24 cellular contexts compared by ENCODE assay signal in the genomic region with DNA sequence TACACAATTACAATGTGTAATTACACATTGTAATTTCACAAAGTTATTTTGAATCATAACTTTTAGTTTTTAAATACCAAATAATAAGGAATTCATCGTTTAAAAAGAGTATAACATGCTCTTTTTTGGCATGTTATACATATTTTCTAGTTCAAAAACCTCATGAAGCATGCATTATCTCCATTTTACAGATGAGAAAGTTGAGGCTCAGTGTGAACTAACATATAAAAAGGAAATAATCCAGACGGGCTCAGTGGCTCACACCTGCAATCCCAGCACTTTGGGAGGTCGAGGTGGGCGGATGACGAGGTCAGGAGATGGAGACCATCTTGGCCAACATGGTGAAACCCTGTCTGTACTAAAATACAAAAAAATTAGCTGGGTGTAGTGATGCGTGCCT.
"Had no signal": no experiment of that assay in that cellular context is flagged by ENCODE, and none has a peak within 500 bp of the region (broad histone marks: within the 10 kb centered on the region; RNA-seq: fewer than 3 reads in every experiment).

No MANE protein-coding gene starts in this region.

- H3K36me3 Mint-ChIP-seq: mesothelial cell of epicardium; naive B cell; naive thymus-derived CD8-positive, alpha-beta T cell had no signal

- H3K4me1 ChIP-seq: gastrocnemius medialis, left lung, lower lobe of right lung had no signal

- H3K4me1 Mint-ChIP-seq: naive thymus-derived CD8-positive, alpha-beta T cell had no signal

- H3K27me3 Mint-ChIP-seq: effector memory CD8-positive, alpha-beta T cell; naive B cell; naive thymus-derived CD8-positive, alpha-beta T cell had no signal

- H3K4me3 ChIP-seq: coronary artery, esophagus squamous epithelium, gastrocnemius medialis, heart right ventricle, left lung, lower lobe of right lung, mucosa of descending colon had no signal

- H3K4me3 Mint-ChIP-seq: effector memory CD8-positive, alpha-beta T cell; endodermal cell; mesothelial cell of epicardium; naive B cell; naive thymus-derived CD8-positive, alpha-beta T cell had no signal

- H3K9me3 Mint-ChIP-seq: endodermal cell; mesothelial cell of epicardium; naive B cell; naive thymus-derived CD8-positive, alpha-beta T cell had no signal

- H3K27ac Mint-ChIP-seq: effector memory CD8-positive, alpha-beta T cell; endodermal cell; mesothelial cell of epicardium; naive thymus-derived CD8-positive, alpha-beta T cell had no signal

- H3K9me3 ChIP-seq: esophagus squamous epithelium, gastrocnemius medialis, heart right ventricle, left lung, lower lobe of right lung, mucosa of descending colon had no signal

- DNase-seq: dermis blood vessel endothelial cell; effector CD8-positive, alpha-beta T cell; effector memory CD8-positive, alpha-beta T cell; endodermal cell; erythroblast; esophagus squamous epithelium; foreskin fibroblast; foreskin melanocyte; gastrocnemius medialis; glutamatergic neuron; head of caudate nucleus; heart right ventricle; hippocampal formation; left cardiac atrium; left ventricle myocardium superior; lower lobe of right lung; mesenchymal stem cell; mucosa of descending colon; naive B cell; naive thymus-derived CD8-positive, alpha-beta T cell had no signal

- H3K36me3 ChIP-seq: esophagus squamous epithelium, gastrocnemius medialis, heart right ventricle, left lung, lower lobe of right lung had no signal

- H3K27me3 ChIP-seq: gastrocnemius medialis, heart right ventricle, left lung had no signal

- H3K27ac ChIP-seq: coronary artery, epithelial cell of prostate, esophagus squamous epithelium, gastrocnemius medialis, heart right ventricle, left lung, lower lobe of right lung had no signal
